16 cellular contexts compared by ENCODE assay signal in genomic region chr2:97717618-97718005, GRCh38. TPM values are rescaled to one million over a fixed set of nuclear protein-coding genes. Genes with fewer than 3 reads are reported as not detected.
DNase-seq lines count a peak whose midpoint lies in the region; ATAC-seq and TF ChIP-seq lines count a peak whose summit lies in the region.
"Had no signal": no experiment of that assay in that cellular context is flagged by ENCODE, and none has a peak within 500 bp of the region (broad histone marks: within the 10 kb centered on the region; RNA-seq: fewer than 3 reads in every experiment).

No MANE protein-coding gene starts in this region.

- peak; percentile 13 for DNase-seq in activated naive CD4-positive, alpha-beta T cell treated with anti-CD3 and anti-CD28 coated beads, Interleukin-2, amount 10 ng/mL, durations not matched to agents 7 days and 5 days
- no peak for DNase-seq in activated naive CD4-positive, alpha-beta T cell treated with anti-CD3 and anti-CD28 coated beads, Interleukin-2, amount 50 U/mL, for 16 hours
- DNase-seq in activated CD4-positive, alpha-beta memory T cell treated with anti-CD3 and anti-CD28 coated beads, Interleukin-2, amount 10 ng/mL, durations not matched to agents 7 days and 5 days, result no peak
- peak; percentile 79 for DNase-seq in left kidney (ENCODE audit: low read depth, low spot score)
- DNase-seq in spleen, result no peak
- no peak for DNase-seq in NCI-H510A (lab: John Stamatoyannopoulos, UW)
- no peak for DNase-seq in AG08395 (ENCODE audit: low spot score)
- DNase-seq: activated B cell treated with CpG ODN at 0.5 μM for 24 hours, cortex of kidney, DMS 273 treated with DMSO at 0.1 percent for 48 hours, H9, NCI-H2081, NCI-H774 had no signal

- H3K9me3 Mint-ChIP-seq in activated naive CD4-positive, alpha-beta T cell treated with anti-CD3 and anti-CD28 coated beads, Interleukin-2, amount 10 ng/mL, durations not matched to agents 7 days and 5 days, result no peaks in the 10 kb centered on the region
- H3K9me3 Mint-ChIP-seq in activated CD4-positive, alpha-beta memory T cell treated with anti-CD3 and anti-CD28 coated beads, Interleukin-2, amount 10 ng/mL, durations not matched to agents 7 days and 5 days, result no peaks in the 10 kb centered on the region
- H3K9me3 Mint-ChIP-seq: activated B cell treated with CpG ODN at 0.5 μM for 24 hours, H9, mesothelial cell of epicardium had no signal

- POLR2A ChIA-PET in activated CD4-positive, alpha-beta memory T cell treated with anti-CD3 and anti-CD28 coated beads, Interleukin-2, amount 10 ng/mL, durations not matched to agents 7 days and 5 days (lab: Charles Lee), result interaction anchor here (1.4 to 3.4 kb wide), 6 partner anchors 9 to 71 kb away, joined by 5 to 86 read pairs (median 10); partner anchors contain the start of gene COX5B

- H3K4me1 ChIP-seq in spleen, result peaks cover 0 to 91% (median 43%) of the 10 kb centered on the region in 6 donors
- H3K4me1 ChIP-seq: esophagus muscularis mucosa had no signal

- no peaks in the 10 kb centered on the region for H3K27me3 ChIP-seq in spleen (replicated peaks in 1 of 7)
- H3K27me3 ChIP-seq: esophagus muscularis mucosa had no signal

- ATAC-seq in GM18511 (IDR thresholded peaks at IDR 0.05; ENCODE audit: unreplicated experiment), result no peak

- peak overlapping the region in 4 of 8 donors; percentile 13 to 70 (median 22) for H3K4me3 ChIP-seq in spleen
- H3K4me3 ChIP-seq: esophagus muscularis mucosa had no signal

- H3K36me3 ChIP-seq in spleen, result no peaks in the 10 kb centered on the region
- H3K36me3 ChIP-seq: esophagus muscularis mucosa had no signal

- peaks cover 80% of the 10 kb centered on the region for H3K4me1 Mint-ChIP-seq in activated naive CD4-positive, alpha-beta T cell treated with anti-CD3 and anti-CD28 coated beads, Interleukin-2, amount 10 ng/mL, durations not matched to agents 7 days and 5 days
- peaks cover 79% of the 10 kb centered on the region for H3K4me1 Mint-ChIP-seq in activated CD4-positive, alpha-beta memory T cell treated with anti-CD3 and anti-CD28 coated beads, Interleukin-2, amount 10 ng/mL, durations not matched to agents 7 days and 5 days

- H3K27ac ChIP-seq in spleen, result peak overlapping the region in 7 of 8 donors; percentile 2 to 90 (median 66)
- H3K27ac ChIP-seq: esophagus muscularis mucosa had no signal

- peaks cover 75% of the 10 kb centered on the region for H3K36me3 Mint-ChIP-seq in activated naive CD4-positive, alpha-beta T cell treated with anti-CD3 and anti-CD28 coated beads, Interleukin-2, amount 10 ng/mL, durations not matched to agents 7 days and 5 days
- H3K36me3 Mint-ChIP-seq in activated CD4-positive, alpha-beta memory T cell treated with anti-CD3 and anti-CD28 coated beads, Interleukin-2, amount 10 ng/mL, durations not matched to agents 7 days and 5 days (ENCODE audit: low read depth), result peaks cover 85% of the 10 kb centered on the region
- H3K36me3 Mint-ChIP-seq: mesothelial cell of epicardium had no signal

- no peaks in the 10 kb centered on the region for H3K27me3 Mint-ChIP-seq in activated naive CD4-positive, alpha-beta T cell treated with anti-CD3 and anti-CD28 coated beads, Interleukin-2, amount 10 ng/mL, durations not matched to agents 7 days and 5 days
- H3K27me3 Mint-ChIP-seq in activated CD4-positive, alpha-beta memory T cell treated with anti-CD3 and anti-CD28 coated beads, Interleukin-2, amount 10 ng/mL, durations not matched to agents 7 days and 5 days, result no peaks in the 10 kb centered on the region
- H3K27me3 Mint-ChIP-seq: activated B cell treated with CpG ODN at 0.5 μM for 24 hours had no signal

- no peak for TF ChIP-seq CTCF in spleen (IDR thresholded peaks at IDR 0.05 in 8 of 11, conservative IDR thresholded peaks at IDR 0.05 in 3 of 11)

- peak overlapping the region; percentile 96 for H3K27ac Mint-ChIP-seq in activated naive CD4-positive, alpha-beta T cell treated with anti-CD3 and anti-CD28 coated beads, Interleukin-2, amount 10 ng/mL, durations not matched to agents 7 days and 5 days
- H3K27ac Mint-ChIP-seq in activated CD4-positive, alpha-beta memory T cell treated with anti-CD3 and anti-CD28 coated beads, Interleukin-2, amount 10 ng/mL, durations not matched to agents 7 days and 5 days, result peak overlapping the region; percentile 98
- H3K27ac Mint-ChIP-seq: H9, mesothelial cell of epicardium had no signal

- intact Hi-C loops in spleen (cut with DNase I; ENCODE audit: low total_unique reads), result no loop called here

- no peak for TF ChIP-seq POLR2A in spleen (IDR thresholded peaks at IDR 0.05)

- CTCF ChIA-PET in activated naive CD4-positive, alpha-beta T cell treated with anti-CD3 and anti-CD28 coated beads, Interleukin-2, amount 10 ng/mL, durations not matched to agents 7 days and 5 days (lab: Charles Lee), result interaction anchor here (0.6 to 1.9 kb wide), 7 partner anchors 10 to 127 kb away, joined by 3 to 10 read pairs (median 5); partner anchors contain the start of gene ANKRD36B
- CTCF ChIA-PET in activated CD4-positive, alpha-beta memory T cell treated with anti-CD3 and anti-CD28 coated beads, Interleukin-2, amount 10 ng/mL, durations not matched to agents 7 days and 5 days (lab: Charles Lee), result interaction anchor here (0.7 to 2.5 kb wide), 5 partner anchors 8 to 90 kb away, joined by 3 to 33 read pairs (median 4); partner anchors contain the start of gene ACTR1B

- 32 to 77% (median 65%) methylated on average over 2 to 3 of the region's 3 CpGs for WGBS in spleen, 5 donors

- H3K4me3 Mint-ChIP-seq in activated naive CD4-positive, alpha-beta T cell treated with anti-CD3 and anti-CD28 coated beads, Interleukin-2, amount 10 ng/mL, durations not matched to agents 7 days and 5 days, result peak overlapping the region; percentile 85
- peak overlapping the region; percentile 95 for H3K4me3 Mint-ChIP-seq in activated CD4-positive, alpha-beta memory T cell treated with anti-CD3 and anti-CD28 coated beads, Interleukin-2, amount 10 ng/mL, durations not matched to agents 7 days and 5 days
- H3K4me3 Mint-ChIP-seq: activated B cell treated with CpG ODN at 0.5 μM for 24 hours, H9, mesothelial cell of epicardium had no signal

- no peaks in the 10 kb centered on the region for H3K9me3 ChIP-seq in spleen
- H3K9me3 ChIP-seq: esophagus muscularis mucosa had no signal

RNA-seq across cellular contexts. Expression of gene ZAP70, which starts 4.2 kb away (rescaled TPM):
- 100 to 1,000 TPM; 283 TPM for total RNA-seq in activated CD4-positive, alpha-beta memory T cell treated with anti-CD3 and anti-CD28 coated beads, Interleukin-2, amount 10 ng/mL, durations not matched to agents 7 days and 5 days
- total RNA-seq in spleen, result 10 to 100 TPM; 49.9 to 96.1 (median 81.3) TPM
- polyA plus RNA-seq in spleen, result 10 to 100 TPM; 35.2 to 50.4 (median 49.2) TPM

RNA-seq across cellular contexts. Expression of gene C2orf92, which starts 48.1 kb away (rescaled TPM):
- total RNA-seq in activated CD4-positive, alpha-beta memory T cell treated with anti-CD3 and anti-CD28 coated beads, Interleukin-2, amount 10 ng/mL, durations not matched to agents 7 days and 5 days, result 10 to 100 TPM in 1 of 2 experiments, 1 to 10 TPM in 1; 9.8 to 12.4 TPM
- 10 to 100 TPM in 5 of 7 donors, 1 to 10 TPM in 2; 9.2 to 33.6 (median 21.6) TPM for total RNA-seq in spleen
- 10 to 100 TPM in 2 of 3 donors, 1 to 10 TPM in 1; 5.7 to 24.7 (median 21.2) TPM for polyA plus RNA-seq in spleen

RNA-seq across cellular contexts. Expression of gene ACTR1B, which starts 53.8 kb away (rescaled TPM):
- total RNA-seq in activated CD4-positive, alpha-beta memory T cell treated with anti-CD3 and anti-CD28 coated beads, Interleukin-2, amount 10 ng/mL, durations not matched to agents 7 days and 5 days, result 10 to 100 TPM; 97.3 to 98.8 TPM
- total RNA-seq in spleen, result 100 to 1,000 TPM in 1 of 7 donors, 10 to 100 TPM in 6; 70.8 to 101 (median 78.0) TPM
- polyA plus RNA-seq in spleen, result 10 to 100 TPM; 59.7 to 90.2 (median 63.4) TPM

Comparison
In these comparisons a context has a peak if more than half of its experiments do, and no peak if none do; other contexts are left out.
1. DNase-seq: peak in activated naive CD4-positive, alpha-beta T cell treated with anti-CD3 and anti-CD28 coated beads, Interleukin-2, amount 10 ng/mL, durations not matched to agents 7 days and 5 days (single experiment) and left kidney (single experiment); none in activated naive CD4-positive, alpha-beta T cell treated with anti-CD3 and anti-CD28 coated beads, Interleukin-2, amount 50 U/mL, for 16 hours (single experiment), activated CD4-positive, alpha-beta memory T cell treated with anti-CD3 and anti-CD28 coated beads, Interleukin-2, amount 10 ng/mL, durations not matched to agents 7 days and 5 days (single experiment), spleen (single experiment), NCI-H510A (single experiment) and AG08395 (single experiment).